In genomic region chr6:183668-184067, GRCh38 we compare ENCODE assay signal across 17 cellular contexts.
DNase-seq lines count a peak whose midpoint lies in the region; ATAC-seq and TF ChIP-seq lines count a peak whose summit lies in the region.
"Had no signal": no experiment of that assay in that cellular context is flagged by ENCODE, and none has a peak within 500 bp of the region (broad histone marks: within the 10 kb centered on the region; RNA-seq: fewer than 3 reads in every experiment).

No MANE protein-coding gene starts in this region.

- DNase-seq in activated naive CD4-positive, alpha-beta T cell treated with anti-CD3 and anti-CD28 coated beads, Interleukin-2, amount 50 U/mL, for 72 hours (ENCODE audit: low spot score in 2 of 2): no peak
- DNase-seq in activated naive CD4-positive, alpha-beta T cell treated with Interleukin-2 at 50 U/mL for 16 hours: no peak
- DNase-seq in activated B cell treated with CpG ODN at 0.5 μM for 24 hours (no peak), testis (no peak), immature natural killer cell (no peak)
- DNase-seq in stimulated activated naive CD8-positive, alpha-beta T cell treated with anti-CD3 and anti-CD28 coated beads, Interleukin-15, amount 100 ng/mL, for 72 hours: no peak
- no peak for DNase-seq in CD4-positive, alpha-beta T cell
- DNase-seq: activated naive CD8-positive, alpha-beta T cell treated with anti-CD3 and anti-CD28 coated beads, Interleukin-2, amount 10 ng/mL, durations not matched to agents 7 days and 5 days; CD4-positive, alpha-beta memory T cell; GDM1; NCI-H146; NCI-H524; RPMI8226; sigmoid colon; stimulated activated CD4-positive, alpha-beta T cell treated with anti-CD3 and anti-CD28 coated beads, Interleukin-15, amount 100 ng/mL, for 24 hours had no signal

- POLR2A ChIA-PET in activated B cell treated with CpG ODN at 0.5 μM for 24 hours (lab: Charles Lee): interaction anchor here (0.6 to 5.3 kb wide), 13 partner anchors 9 to 221 kb away, joined by 3 to 43 read pairs (median 4); partner anchors contain the start of genes DUSP22 and IRF4
- POLR2A ChIA-PET in CD4-positive, alpha-beta T cell (lab: Charles Lee): no interaction called here

- no peaks in the 10 kb centered on the region for H3K27me3 Mint-ChIP-seq in activated B cell treated with CpG ODN at 0.5 μM for 24 hours
- H3K27me3 Mint-ChIP-seq in stimulated activated naive CD8-positive, alpha-beta T cell treated with anti-CD3 and anti-CD28 coated beads, Interleukin-15, amount 100 ng/mL, for 72 hours: no peaks in the 10 kb centered on the region
- no peaks in the 10 kb centered on the region for H3K27me3 Mint-ChIP-seq in CD4-positive, alpha-beta T cell
- H3K27me3 Mint-ChIP-seq in immature natural killer cell (ENCODE audit: low read depth in 3 of 3): peaks cover 0 to 3% (median 2%) of the 10 kb centered on the region in 3 donors
- H3K27me3 Mint-ChIP-seq: activated naive CD8-positive, alpha-beta T cell treated with anti-CD3 and anti-CD28 coated beads, Interleukin-2, amount 10 ng/mL, durations not matched to agents 7 days and 5 days had no signal

- H3K27ac Mint-ChIP-seq in activated naive CD4-positive, alpha-beta T cell treated with anti-CD3 and anti-CD28 coated beads, Interleukin-2, amount 50 U/mL, for 72 hours: no peak overlapping the region
- H3K27ac Mint-ChIP-seq in activated B cell treated with CpG ODN at 0.5 μM for 24 hours (peak overlapping the region; percentile 60), immature natural killer cell (no peak overlapping the region)
- H3K27ac Mint-ChIP-seq in stimulated activated naive CD8-positive, alpha-beta T cell treated with anti-CD3 and anti-CD28 coated beads, Interleukin-15, amount 100 ng/mL, for 72 hours: no peak overlapping the region
- no peak overlapping the region for H3K27ac Mint-ChIP-seq in CD4-positive, alpha-beta T cell
- H3K27ac Mint-ChIP-seq: activated naive CD8-positive, alpha-beta T cell treated with anti-CD3 and anti-CD28 coated beads, Interleukin-2, amount 10 ng/mL, durations not matched to agents 7 days and 5 days had no signal

- H3K4me1 ChIP-seq in testis: no peaks in the 10 kb centered on the region

- H3K4me3 Mint-ChIP-seq in activated B cell treated with CpG ODN at 0.5 μM for 24 hours (peak overlapping the region; percentile 66), immature natural killer cell (no peak overlapping the region)
- peak overlapping the region; percentile 51 to 67 for H3K4me3 Mint-ChIP-seq in stimulated activated naive CD8-positive, alpha-beta T cell treated with anti-CD3 and anti-CD28 coated beads, Interleukin-15, amount 100 ng/mL, for 72 hours
- H3K4me3 Mint-ChIP-seq in CD4-positive, alpha-beta T cell: no peak overlapping the region
- H3K4me3 Mint-ChIP-seq: activated naive CD8-positive, alpha-beta T cell treated with anti-CD3 and anti-CD28 coated beads, Interleukin-2, amount 10 ng/mL, durations not matched to agents 7 days and 5 days; neural crest cell had no signal

- 80 to 87% methylated on average over 2 of the region's 2 CpGs for WGBS in testis, 2 donors

- no peak for TF ChIP-seq CTCF in activated B cell treated with CpG ODN at 0.5 μM for 24 hours (IDR thresholded peaks at IDR 0.05)
- no peak for TF ChIP-seq CTCF in CD4-positive, alpha-beta T cell (IDR thresholded peaks at IDR 0.05)
- TF ChIP-seq CTCF in testis (IDR thresholded peaks at IDR 0.05): no peak

- no peak overlapping the region for H3K27ac ChIP-seq in CD4-positive, alpha-beta T cell (ENCODE audit: low read depth, low read length)
- H3K27ac ChIP-seq in testis: no peak overlapping the region
- H3K27ac ChIP-seq: sigmoid colon had no signal

- no peaks in the 10 kb centered on the region for H3K9me3 Mint-ChIP-seq in activated naive CD4-positive, alpha-beta T cell treated with anti-CD3 and anti-CD28 coated beads, Interleukin-2, amount 50 U/mL, for 72 hours
- H3K9me3 Mint-ChIP-seq in activated B cell treated with CpG ODN at 0.5 μM for 24 hours: no peaks in the 10 kb centered on the region
- H3K9me3 Mint-ChIP-seq in stimulated activated naive CD8-positive, alpha-beta T cell treated with anti-CD3 and anti-CD28 coated beads, Interleukin-15, amount 100 ng/mL, for 72 hours: peaks cover 0 to 7% of the 10 kb centered on the region in 2 donors
- H3K9me3 Mint-ChIP-seq in CD4-positive, alpha-beta T cell: no peaks in the 10 kb centered on the region
- H3K9me3 Mint-ChIP-seq in immature natural killer cell: no peaks in the 10 kb centered on the region
- H3K9me3 Mint-ChIP-seq: neural crest cell had no signal

- no peak for TF ChIP-seq POLR2A in testis (IDR thresholded peaks at IDR 0.05)

- peak; percentile 48 to 70 for ATAC-seq in activated naive CD4-positive, alpha-beta T cell treated with anti-CD3 and anti-CD28 coated beads, Interleukin-2, amount 50 U/mL, for 72 hours
- peak; percentile 58 for ATAC-seq in HG02610 (IDR thresholded peaks at IDR 0.05; ENCODE audit: unreplicated experiment)
- peak; percentile 83 for ATAC-seq in activated B cell treated with CpG ODN at 0.5 μM for 24 hours (ENCODE audit: low read depth)
- ATAC-seq in stimulated activated naive CD8-positive, alpha-beta T cell treated with anti-CD3 and anti-CD28 coated beads, Interleukin-15, amount 100 ng/mL, for 72 hours: peak; percentile 50
- ATAC-seq in CD4-positive, alpha-beta T cell (ENCODE audit: poor library complexity): no peak

- CTCF ChIA-PET in activated B cell treated with CpG ODN at 0.5 μM for 24 hours (lab: Charles Lee): interaction anchor here (0.7 to 1.3 kb wide), 5 partner anchors 34 to 409 kb away, joined by 3 read pairs; no protein-coding TSS in a partner anchor
- CTCF ChIA-PET in CD4-positive, alpha-beta T cell (lab: Charles Lee): interaction anchor here (0.9 kb wide), 1 partner anchor 10 kb away, joined by 3 read pairs; no protein-coding TSS in a partner anchor

- H3K4me1 Mint-ChIP-seq in activated B cell treated with CpG ODN at 0.5 μM for 24 hours (peaks cover 83% of the 10 kb centered on the region), immature natural killer cell (peaks cover 3 to 10% of the 10 kb centered on the region in 2 donors)
- H3K4me1 Mint-ChIP-seq in stimulated activated naive CD8-positive, alpha-beta T cell treated with anti-CD3 and anti-CD28 coated beads, Interleukin-15, amount 100 ng/mL, for 72 hours: peaks cover 65% of the 10 kb centered on the region
- peaks cover 16% of the 10 kb centered on the region for H3K4me1 Mint-ChIP-seq in CD4-positive, alpha-beta T cell (ENCODE audit: low read depth)

- H3K4me3 ChIP-seq in testis: no peak overlapping the region
- H3K4me3 ChIP-seq: sigmoid colon had no signal

- H3K27me3 ChIP-seq in CD4-positive, alpha-beta T cell (ENCODE audit: control insufficient read depth, insufficient read depth, low read length): no peaks in the 10 kb centered on the region
- no peaks in the 10 kb centered on the region for H3K27me3 ChIP-seq in testis
- H3K27me3 ChIP-seq: sigmoid colon had no signal

- no peaks in the 10 kb centered on the region for H3K9me3 ChIP-seq in CD4-positive, alpha-beta T cell (ENCODE audit: control insufficient read depth, low read length)
- no peaks in the 10 kb centered on the region for H3K9me3 ChIP-seq in testis
- H3K9me3 ChIP-seq: sigmoid colon had no signal

- no peaks in the 10 kb centered on the region for H3K36me3 ChIP-seq in testis (ENCODE audit: low read depth, missing control alignments)
- H3K36me3 ChIP-seq: sigmoid colon had no signal

- H3K36me3 Mint-ChIP-seq in activated naive CD4-positive, alpha-beta T cell treated with anti-CD3 and anti-CD28 coated beads, Interleukin-2, amount 50 U/mL, for 72 hours: peaks cover 3 to 10% of the 10 kb centered on the region in 2 donors
- no peaks in the 10 kb centered on the region for H3K36me3 Mint-ChIP-seq in activated B cell treated with CpG ODN at 0.5 μM for 24 hours (ENCODE audit: low read depth)
- H3K36me3 Mint-ChIP-seq in CD4-positive, alpha-beta T cell (ENCODE audit: low read depth): no peaks in the 10 kb centered on the region
- no peaks in the 10 kb centered on the region for H3K36me3 Mint-ChIP-seq in immature natural killer cell
- H3K36me3 Mint-ChIP-seq: activated naive CD8-positive, alpha-beta T cell treated with anti-CD3 and anti-CD28 coated beads, Interleukin-2, amount 10 ng/mL, durations not matched to agents 7 days and 5 days; CD4-positive, alpha-beta memory T cell had no signal

- intact Hi-C loops in activated B cell treated with CpG ODN at 0.5 μM for 24 hours (cut with micrococcal nuclease): loop anchor here (5.0 kb wide), 1 partner anchor 289 kb away; no protein-coding TSS in a partner anchor
- intact Hi-C loops in CD4-positive, alpha-beta T cell (cut with DNase I, micrococcal nuclease): no loop called here
- intact Hi-C loops in testis (cut with DNase I; ENCODE audit: low total_unique reads): no loop called here

Comparison
In these comparisons a context has a peak if more than half of its experiments do, and no peak if none do; other contexts are left out.
1. H3K4me3 Mint-ChIP-seq: peak in activated B cell treated with CpG ODN at 0.5 μM for 24 hours (single experiment) and stimulated activated naive CD8-positive, alpha-beta T cell treated with anti-CD3 and anti-CD28 coated beads, Interleukin-15, amount 100 ng/mL, for 72 hours (2 of 2); none in CD4-positive, alpha-beta T cell (single experiment) and immature natural killer cell (0 of 5).